8 cellular contexts compared by ENCODE assay signal in genomic region chr6:53349209-53349693, GRCh38. TPM values are rescaled to one million over a fixed set of nuclear protein-coding genes. Genes with fewer than 3 reads are reported as not detected.
DNase-seq lines count a peak whose midpoint lies in the region; ATAC-seq, FAIRE-seq and TF ChIP-seq lines count a peak whose summit lies in the region.

No MANE protein-coding gene starts in this region.

- WGBS in A549 (ENCODE audit: missing lambda C conversion rate) = 9% methylated on average over 15 of the region's 15 CpGs
- WGBS in mammary epithelial cell (ENCODE audit: low coverage, missing lambda C conversion rate) = 9% methylated on average over 9 of the region's 15 CpGs

- TF ChIP-seq EP300 in A549 (IDR thresholded peaks at IDR 0.05) = no peak

- peaks cover 45% of the 10 kb centered on the region for H3K79me2 ChIP-seq in mammary epithelial cell (ENCODE audit: insufficient read depth, low read length)

- CTCF ChIA-PET in A549 (lab: Yijun Ruan, JAX) (interaction anchor here (1.6 kb wide), 1 partner anchor 177 kb away, joined by 5 read pairs; no protein-coding TSS in a partner anchor), mammary epithelial cell (lab: Charles Lee; ENCODE audit: low non-redundant PET) (no interaction called here)

- peak overlapping the region; percentile 92 for H2AFZ ChIP-seq in mammary epithelial cell (ENCODE audit: low read depth, low read length)

- dilution Hi-C loops in mammary epithelial cell (cut with HindIII; ENCODE audit: low sequenced_read_pairs) = no loop called here

- peak overlapping the region; percentile 78 for H3K9ac ChIP-seq in mammary epithelial cell (ENCODE audit: insufficient read depth, low read length)
- H3K9ac ChIP-seq in mucosa of stomach (ENCODE audit: low read length) = peak overlapping the region; percentile 72

- H4K20me1 ChIP-seq in mammary epithelial cell (ENCODE audit: insufficient read depth, low read length) = no peaks in the 10 kb centered on the region

- peak overlapping the region; percentile 92 for H3K4me3 ChIP-seq in A549
- H3K4me3 ChIP-seq in HL-60 (replicated peaks; ENCODE audit: insufficient read depth, low read length) = peak overlapping the region; percentile 85
- peak overlapping the region; percentile 81 to 92 (median 85) for H3K4me3 ChIP-seq in mammary epithelial cell (replicated peaks in 1 of 3; ENCODE audit: insufficient read depth in 1 of 3, low read depth in 2 of 3, low read length in 3 of 3)
- H3K4me3 ChIP-seq in mucosa of stomach (ENCODE audit: low read length) = peak overlapping the region; percentile 60

- H3K36me3 ChIP-seq in mammary epithelial cell (ENCODE audit: insufficient read depth, low read length) (peaks cover 3% of the 10 kb centered on the region), mucosa of stomach (ENCODE audit: control insufficient read depth, insufficient read depth, low read length) (no peaks in the 10 kb centered on the region)

- H3K27ac ChIP-seq in A549 = peak overlapping the region; percentile 84 to 92
- peak overlapping the region; percentile 85 for H3K27ac ChIP-seq in HL-60 (replicated peaks)
- peak overlapping the region; percentile 74 for H3K27ac ChIP-seq in mammary epithelial cell (ENCODE audit: insufficient read depth, low read depth, low read length)

- intact Hi-C loops in mammary epithelial cell (cut with micrococcal nuclease) = loop anchor here (2.0 to 5.0 kb wide), 4 partner anchors 46 to 177 kb away; no protein-coding TSS in a partner anchor
- intact Hi-C loops in left colon (cut with DNase I, micrococcal nuclease) = no loop called here

- DNase-seq in A549 (ENCODE audit: low read depth in 1 of 2, low spot score in 1 of 2) (no peak), HL-60 (ENCODE audit: low read depth in 1 of 2, low spot score in 1 of 2) (no peak), mammary epithelial cell (no peak), NCI-H510A (lab: John Stamatoyannopoulos, UW) (no peak), left colon (no peak), iPS-NIHi11 (ENCODE audit: low spot score) (no peak)
- no peak for DNase-seq in activated effector memory CD4-positive, alpha-beta T cell treated with Interleukin-2 at 50 U/mL for 16 hours

- peak overlapping the region; percentile 87 for H3K4me2 ChIP-seq in A549
- peak overlapping the region; percentile 59 for H3K4me2 ChIP-seq in mammary epithelial cell (ENCODE audit: insufficient read depth, low read depth, low read length)

- FAIRE-seq in A549 (lab: Jason Lieb, UNC) = no peak

- TF ChIP-seq RAD21 in A549 (conservative IDR thresholded peaks at IDR 0.05 in 1 of 2, IDR thresholded peaks at IDR 0.05 in 1 of 2) = no peak

- no peak for TF ChIP-seq CTCF in A549 (IDR thresholded peaks at IDR 0.05)
- no peak for TF ChIP-seq CTCF in HL-60 (IDR thresholded peaks at IDR 0.05; ENCODE audit: insufficient read depth, low read length)
- TF ChIP-seq CTCF in mammary epithelial cell (conservative IDR thresholded peaks at IDR 0.05 in 1 of 2, IDR thresholded peaks at IDR 0.05 in 1 of 2; ENCODE audit: extremely low read depth in 1 of 2, insufficient read depth in 1 of 2, low read depth in 1 of 2, low read length in 2 of 2) = no peak

- ATAC-seq in A549 (no peak), left colon (no peak)

- BruUV-seq in mammary epithelial cell (replicated peaks; lab: Mats Ljungman, UMichigan) = TSS peak; percentile 86

- no peak; the same call in 1 of the 2 replicates for TF ChIP-seq POLR2A in A549 (IDR thresholded peaks at IDR 0.05; ENCODE audit: low read length)

- in situ Hi-C loops in mammary epithelial cell (cut with MboI; ENCODE audit: low sequenced_read_pairs in 2 of 2) = no loop called here

- H3K9me3 ChIP-seq in A549 = no peaks in the 10 kb centered on the region
- no peaks in the 10 kb centered on the region for H3K9me3 ChIP-seq in mammary epithelial cell (replicated peaks; ENCODE audit: insufficient read depth, low read length)
- H3K9me3 ChIP-seq in mucosa of stomach (ENCODE audit: control insufficient read depth, low read length) = no peaks in the 10 kb centered on the region

- H3K27me3 ChIP-seq in HL-60 (ENCODE audit: insufficient read depth, poor library complexity, severe bottlenecking) (no peaks in the 10 kb centered on the region), mammary epithelial cell (ENCODE audit: insufficient read depth, low read length) (no peaks in the 10 kb centered on the region), mucosa of stomach (ENCODE audit: control insufficient read depth, insufficient read depth, low read length) (peaks cover 32% of the 10 kb centered on the region)

- POLR2A ChIA-PET in A549 (lab: Yijun Ruan, JAX) = interaction anchor here (4.0 kb wide), 1 partner anchor 10 kb away, joined by 21 read pairs; no protein-coding TSS in a partner anchor

- H3K4me1 ChIP-seq in A549 (peaks cover 8% of the 10 kb centered on the region; the same call in 2 of the 3 replicates), mammary epithelial cell (ENCODE audit: insufficient read depth, low read length) (peaks cover 7% of the 10 kb centered on the region), mucosa of stomach (ENCODE audit: control insufficient read depth, insufficient read depth, low read length) (peaks cover 8% of the 10 kb centered on the region)

TF ChIP-seq in A549, 52 proteins besides CTCF, POLR2A, EP300 and RAD21:
- TF ChIP-seq CHD2 (IDR thresholded peaks at IDR 0.05; ENCODE audit: low read length, partially characterized antibody) = no peak
- TF ChIP-seq MYC (IDR thresholded peaks at IDR 0.05; ENCODE audit: borderline replicate concordance, low read length) = 0 out of 2 replicates have a peak, but pooled peaks have one; percentile 8

RNA-seq across cellular contexts. Expression of gene ELOVL5, which starts 0.5 kb away (rescaled TPM):
- polyA plus RNA-seq in A549 (2011; rRNA removed) (84.6 and 90.9 TPM in 2 replicates), A549 (2017; fragmentation: RNase III; extraction: RNeasy Plus Mini Kit Qiagen cat#74134 plus additional on column Dnase treatment) (82.1 to 95.4 TPM (median 94.5 TPM) in 3 replicates), mammary epithelial cell (56.2 TPM)
- polyA plus RNA-seq in A549 (2012; cell fraction: cytosol; rRNA removed) = 22.0 and 29.7 TPM in 2 replicates
- 25.0 and 36.3 TPM in 2 replicates for polyA plus RNA-seq in A549 (2012; cell fraction: nucleus; rRNA removed)
- polyA minus RNA-seq in A549 (2011; rRNA and poly(A)+ RNA removed) = 80.0 and 86.8 TPM in 2 replicates
- total RNA-seq in mammary epithelial cell (10 to 100 TPM; 50.8 to 71.1 TPM), left colon (10 to 100 TPM; 21.8 to 26.7 TPM)
- polyA minus RNA-seq in mammary epithelial cell = 132 TPM
